12 cellular contexts compared by ENCODE assay signal in the genomic region with DNA sequence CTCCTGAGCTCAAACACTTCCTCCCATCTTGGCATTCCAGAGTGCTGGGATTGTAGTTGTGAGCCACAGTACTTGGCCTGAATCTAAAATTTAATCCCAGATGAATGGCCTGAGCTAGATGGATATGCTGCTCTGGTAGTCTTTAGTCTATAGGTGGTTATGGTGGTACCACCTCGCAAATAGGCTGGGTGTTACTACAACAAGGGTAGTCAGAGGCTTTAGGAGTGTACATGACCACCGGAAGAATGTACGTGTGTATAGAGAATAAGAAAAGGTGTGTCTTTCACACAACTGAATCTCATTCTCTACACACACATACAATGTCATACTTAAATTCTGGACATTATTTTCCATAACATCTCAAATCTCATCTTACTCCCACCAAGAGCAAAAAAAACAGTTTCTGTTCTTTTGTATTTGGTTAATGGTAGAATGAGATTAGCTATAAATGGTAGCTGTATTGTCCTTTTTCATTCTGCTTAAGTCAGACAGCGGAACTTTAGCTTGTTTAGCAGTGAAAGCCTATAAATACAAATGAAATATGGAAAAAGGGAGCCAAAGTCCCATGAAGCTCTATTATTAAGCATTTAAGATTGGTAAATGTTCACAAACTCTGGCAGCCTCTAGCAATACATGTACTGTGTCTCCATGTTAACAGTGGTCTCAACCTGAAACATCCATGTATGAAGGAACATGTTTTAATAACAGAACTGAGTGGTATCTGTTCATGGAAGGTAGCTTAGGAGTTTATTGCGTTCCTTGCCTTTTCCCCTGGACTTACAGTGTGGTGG. TPM values are rescaled to one million over a fixed set of nuclear protein-coding genes. Genes with fewer than 3 reads are reported as not detected.
DNase-seq lines count a peak whose midpoint lies in the region; ATAC-seq, FAIRE-seq and TF ChIP-seq lines count a peak whose summit lies in the region.
"Had no signal": no experiment of that assay in that cellular context is flagged by ENCODE, and none has a peak within 500 bp of the region (broad histone marks: within the 10 kb centered on the region; RNA-seq: fewer than 3 reads in every experiment).

No MANE protein-coding gene starts in this region.

- WGBS in HepG2 (ENCODE audit: low lambda C conversion rate): 99% methylated on average over 5 of the region's 5 CpGs
- 94% methylated on average over 5 of the region's 5 CpGs for WGBS in right lobe of liver (ENCODE audit: insufficient coverage, low coverage, low lambda C conversion rate, missing lambda C conversion rate)

- DNase-seq in HepG2 (ENCODE audit: low spot score) (no peak), right lobe of liver (no peak), keratinocyte (ENCODE audit: low read depth, low spot score) (no peak), NCI-H524 treated with DMSO at 0.1 percent for 48 hours (lab: John Stamatoyannopoulos, UW) (no peak), GM19240 (ENCODE audit: insufficient read length, low spot score) (no peak)
- DNase-seq in activated CD8-positive, alpha-beta T cell treated with anti-CD3 and anti-CD28 coated beads, Interleukin-2, amount 10 ng/mL, durations not matched to agents 7 days and 5 days: no peak
- DNase-seq: EL, GOT3, mammary epithelial cell had no signal

- H3K4me2 ChIP-seq in HepG2 (ENCODE audit: low read depth, low read length) (0 out of 2 replicates have a peak overlapping the region, but pooled peaks have one; percentile 2), keratinocyte (ENCODE audit: control insufficient read depth, extremely low read depth, insufficient read depth, low read depth, low read length) (no peak overlapping the region)

- H3K9me1 ChIP-seq in keratinocyte (ENCODE audit: control insufficient read depth, extremely low read depth, insufficient read depth, low read length): peaks cover 8% of the 10 kb centered on the region

- H3K79me2 ChIP-seq in HepG2 (ENCODE audit: insufficient read depth, low read length) (peaks cover 60% of the 10 kb centered on the region), keratinocyte (ENCODE audit: control insufficient read depth, insufficient read depth, low read length) (peaks cover 84% of the 10 kb centered on the region)

- H3K4me1 ChIP-seq in HepG2 (ENCODE audit: insufficient read depth, low read length) (peaks cover 75% of the 10 kb centered on the region), right lobe of liver (peaks cover 0 to 20% (median 6%) of the 10 kb centered on the region in 4 donors), keratinocyte (ENCODE audit: control insufficient read depth, extremely low read depth, insufficient read depth, low read length) (peaks cover 54% of the 10 kb centered on the region)

- POLR2A ChIA-PET in HepG2 (lab: Yijun Ruan, JAX): no interaction called here
- POLR2A ChIA-PET in activated CD8-positive, alpha-beta T cell treated with anti-CD3 and anti-CD28 coated beads, Interleukin-2, amount 10 ng/mL, durations not matched to agents 7 days and 5 days (lab: Charles Lee): interaction anchor here (1.4 to 2.3 kb wide), 2 partner anchors 10 to 16 kb away, joined by 4 to 12 read pairs; a partner anchor contains a TSS

- H3K4me3 ChIP-seq in HepG2 (replicated peaks in 1 of 3; ENCODE audit: insufficient read depth in 1 of 3, low read depth in 2 of 3, low read length in 3 of 3): no peak overlapping the region; a peak in 1 of 6 replicates
- H3K4me3 ChIP-seq in right lobe of liver: no peak overlapping the region
- H3K4me3 ChIP-seq in keratinocyte (ENCODE audit: control insufficient read depth in 2 of 3, extremely low read depth in 1 of 3, insufficient read depth in 2 of 3, low read depth in 1 of 3, low read length in 3 of 3): no peak overlapping the region

- no peaks in the 10 kb centered on the region for H3K27me3 Mint-ChIP-seq in activated CD8-positive, alpha-beta T cell treated with anti-CD3 and anti-CD28 coated beads, Interleukin-2, amount 10 ng/mL, durations not matched to agents 7 days and 5 days (ENCODE audit: low read depth)

- intact Hi-C loops in HepG2 (cut with micrococcal nuclease; ENCODE audit: unreplicated experiment): loop anchor here (2.0 kb wide), 1 partner anchor 16 kb away; a partner anchor contains a TSS
- intact Hi-C loops in right lobe of liver (cut with DNase I): no loop called here

- dilution Hi-C loops in keratinocyte (cut with MboI; ENCODE audit: extremely low pct_ligation_motif_present, low sequenced_read_pairs): no loop called here

- TF ChIP-seq CTCF in HepG2 (CRISPR knock-in tag; IDR thresholded peaks at IDR 0.05) (no peak), right lobe of liver (IDR thresholded peaks at IDR 0.05) (no peak), keratinocyte (optimal IDR thresholded peaks at IDR 0.05 in 1 of 3, IDR thresholded peaks at IDR 0.05 in 1 of 3, conservative IDR thresholded peaks at IDR 0.05 in 1 of 3; ENCODE audit: extremely low read depth in 1 of 3, insufficient read depth in 2 of 3, low read length in 3 of 3) (no peak)

- H3K9ac ChIP-seq in HepG2 (ENCODE audit: insufficient read depth, low read depth, low read length) (no peak overlapping the region), keratinocyte (ENCODE audit: control insufficient read depth, extremely low read depth, insufficient read depth, low read length) (no peak overlapping the region)

- TF ChIP-seq POLR2A in HepG2 (IDR thresholded peaks at IDR 0.05; ENCODE audit: insufficient read depth in 1 of 2, low read depth in 2 of 2, low read length in 2 of 2) (no peak), right lobe of liver (IDR thresholded peaks at IDR 0.05) (no peak)

- H3K4me3 Mint-ChIP-seq in activated CD8-positive, alpha-beta T cell treated with anti-CD3 and anti-CD28 coated beads, Interleukin-2, amount 10 ng/mL, durations not matched to agents 7 days and 5 days: no peak overlapping the region

- H3K9me3 ChIP-seq in HepG2 (ENCODE audit: low read length) (no peaks in the 10 kb centered on the region), right lobe of liver (no peaks in the 10 kb centered on the region), keratinocyte (ENCODE audit: control insufficient read depth, low read depth, low read length) (no peaks in the 10 kb centered on the region)

- in situ Hi-C loops in HepG2 (cut with HindIII; ENCODE audit: extremely low pct_ligation_motif_present, low pct_unique_long_range_greater_than_20kb): no loop called here

- no peak for ATAC-seq in HepG2
- ATAC-seq in right lobe of liver: no peak
- ATAC-seq in activated CD8-positive, alpha-beta T cell treated with anti-CD3 and anti-CD28 coated beads, Interleukin-2, amount 10 ng/mL, durations not matched to agents 7 days and 5 days: no peak
- no peak for ATAC-seq in GM21717 (IDR thresholded peaks at IDR 0.05; ENCODE audit: unreplicated experiment)
- no peak for ATAC-seq in GM19351 (IDR thresholded peaks at IDR 0.05; ENCODE audit: unreplicated experiment)

- no TSS peak for BruUV-seq in HepG2 (replicated peaks; lab: Mats Ljungman, UMichigan)

- peak overlapping the region; percentile 76 for H3K27ac Mint-ChIP-seq in activated CD8-positive, alpha-beta T cell treated with anti-CD3 and anti-CD28 coated beads, Interleukin-2, amount 10 ng/mL, durations not matched to agents 7 days and 5 days

- TF ChIP-seq RAD21 in HepG2 (CRISPR knock-in tag; IDR thresholded peaks at IDR 0.05): no peak

- H3K36me3 ChIP-seq in HepG2 (replicated peaks in 1 of 2; ENCODE audit: control insufficient read depth in 1 of 2, insufficient read depth in 2 of 2, low read length in 2 of 2) (peaks cover 7 to 29% of the 10 kb centered on the region in 2 experiments), right lobe of liver (peaks cover 0 to 23% (median 5%) of the 10 kb centered on the region in 4 donors), keratinocyte (ENCODE audit: control insufficient read depth in 2 of 2, extremely low read depth in 1 of 2, insufficient read depth in 2 of 2, low read length in 2 of 2) (peaks cover 19 to 34% of the 10 kb centered on the region in 2 experiments)

- FAIRE-seq in HepG2 (lab: Jason Lieb, UNC): no peak
- FAIRE-seq in keratinocyte (lab: Jason Lieb, UNC): peak; percentile 36

- H3K27me3 ChIP-seq in HepG2 (ENCODE audit: control insufficient read depth in 1 of 2, insufficient read depth in 2 of 2, low read length in 2 of 2): no peaks in the 10 kb centered on the region
- H3K27me3 ChIP-seq in right lobe of liver: no peaks in the 10 kb centered on the region
- no peaks in the 10 kb centered on the region for H3K27me3 ChIP-seq in keratinocyte (ENCODE audit: control insufficient read depth, extremely low read depth, insufficient read depth, low read length)

- H3K27ac ChIP-seq in HepG2 (ENCODE audit: extremely low read length, insufficient read depth, low read length) (peak overlapping the region; percentile 60), right lobe of liver (no peak overlapping the region), keratinocyte (ENCODE audit: control insufficient read depth, insufficient read depth, low read length) (no peak overlapping the region)
- H3K27ac ChIP-seq: VCaP had no signal

- CTCF ChIA-PET in HepG2 (lab: Yijun Ruan, JAX; ENCODE audit: low intra/inter-chr PET ratio, low total read pairs): no interaction called here
- CTCF ChIA-PET in activated CD8-positive, alpha-beta T cell treated with anti-CD3 and anti-CD28 coated beads, Interleukin-2, amount 10 ng/mL, durations not matched to agents 7 days and 5 days (lab: Charles Lee): interaction anchor here (1.2 to 2.9 kb wide), 5 partner anchors 7 to 137 kb away, joined by 5 to 9 read pairs (median 6); a partner anchor contains a TSS

- peaks cover 84% of the 10 kb centered on the region for H3K36me3 Mint-ChIP-seq in activated CD8-positive, alpha-beta T cell treated with anti-CD3 and anti-CD28 coated beads, Interleukin-2, amount 10 ng/mL, durations not matched to agents 7 days and 5 days (ENCODE audit: low read depth)

- peaks cover 86% of the 10 kb centered on the region for H3K4me1 Mint-ChIP-seq in activated CD8-positive, alpha-beta T cell treated with anti-CD3 and anti-CD28 coated beads, Interleukin-2, amount 10 ng/mL, durations not matched to agents 7 days and 5 days (ENCODE audit: low read depth)

- TF ChIP-seq EP300 in HepG2 (IDR thresholded peaks at IDR 0.05; ENCODE audit: low read depth in 2 of 2, low read length in 2 of 2): no peak
- TF ChIP-seq EP300 in HepG2 (CRISPR knock-in tag; IDR thresholded peaks at IDR 0.05; ENCODE audit: borderline replicate concordance): no peak

- H3K9me3 Mint-ChIP-seq in activated CD8-positive, alpha-beta T cell treated with anti-CD3 and anti-CD28 coated beads, Interleukin-2, amount 10 ng/mL, durations not matched to agents 7 days and 5 days (ENCODE audit: insufficient read depth): no peaks in the 10 kb centered on the region

- H4K20me1 ChIP-seq in HepG2 (ENCODE audit: insufficient read depth, low read length) (peaks cover 41% of the 10 kb centered on the region), keratinocyte (ENCODE audit: control insufficient read depth, extremely low read depth, insufficient read depth, low read length) (peaks cover 14% of the 10 kb centered on the region)

- H2AFZ ChIP-seq in HepG2 (ENCODE audit: low read length) (no peak overlapping the region), keratinocyte (ENCODE audit: control insufficient read depth, low read length) (no peak overlapping the region)

RNA-seq across cellular contexts. Expression of a gene that starts 16.2 kb away (rescaled TPM):
- total RNA-seq in HepG2 (2016; rRNA removed; fragmentation: Illumina TruSeq; extraction: Trizol): 174 and 228 TPM in 2 replicates
- 20.2 and 22.6 TPM in 2 replicates for total RNA-seq in HepG2 (2016; cell fraction: cytosol; rRNA removed; fragmentation: Illumina TruSeq; extraction: Trizol; ENCODE audit: low read depth)
- total RNA-seq in HepG2 (2016; cell fraction: insoluble cytoplasmic fraction; rRNA removed; fragmentation: Illumina TruSeq; extraction: Trizol): 168 and 225 TPM in 2 replicates
- total RNA-seq in HepG2 (2016; cell fraction: membrane; rRNA removed; fragmentation: Illumina TruSeq; extraction: Trizol): 60.4 and 63.8 TPM in 2 replicates
- 78.4 and 78.5 TPM in 2 replicates for total RNA-seq in HepG2 (2016; cell fraction: nucleus; rRNA removed; fragmentation: Illumina TruSeq; extraction: Trizol)
- 166 and 195 TPM in 2 replicates for polyA plus RNA-seq in HepG2 (2011; rRNA removed)
- 133 and 166 TPM in 2 replicates for polyA plus RNA-seq in HepG2 (2011; cell fraction: cytosol; rRNA removed)
- 60.0 and 61.0 TPM in 2 replicates for polyA plus RNA-seq in HepG2 (2011; cell fraction: nucleus; rRNA removed)
- polyA plus RNA-seq in HepG2 (2012): 141 and 150 TPM in 2 replicates
- 19.7 and 20.6 TPM in 2 replicates for polyA plus RNA-seq in HepG2 (2016; cell fraction: cytosol; fragmentation: Illumina TruSeq; extraction: Trizol; ENCODE audit: low read depth)
- 216 and 228 TPM in 2 replicates for polyA plus RNA-seq in HepG2 (2016; cell fraction: insoluble cytoplasmic fraction; fragmentation: Illumina TruSeq; extraction: Trizol; ENCODE audit: low read depth)
- 43.3 and 46.3 TPM in 2 replicates for polyA plus RNA-seq in HepG2 (2016; cell fraction: membrane; fragmentation: Illumina TruSeq; extraction: Trizol; ENCODE audit: low read depth)
- polyA plus RNA-seq in HepG2 (2016; cell fraction: nucleus; fragmentation: Illumina TruSeq; extraction: Trizol; ENCODE audit: insufficient read depth, low read depth): 84.0 and 90.0 TPM in 2 replicates
- 144 and 148 TPM in 2 replicates for polyA minus RNA-seq in HepG2 (2011; rRNA and poly(A)+ RNA removed; ENCODE audit: low replicate concordance)
- 105 and 109 TPM in 2 replicates for polyA minus RNA-seq in HepG2 (2011; cell fraction: cytosol; rRNA and poly(A)+ RNA removed)
- 77.9 and 90.9 TPM in 2 replicates for polyA minus RNA-seq in HepG2 (2011; cell fraction: nucleus; rRNA and poly(A)+ RNA removed)
- total RNA-seq in right lobe of liver: 100 to 1,000 TPM in 5 of 6 experiments, 10 to 100 TPM in 1; 93.1 to 152 (median 128) TPM
- total RNA-seq in activated CD8-positive, alpha-beta T cell treated with anti-CD3 and anti-CD28 coated beads, Interleukin-2, amount 10 ng/mL, durations not matched to agents 7 days and 5 days: 100 to 1,000 TPM; 805 to 847 TPM
- 891 to 1,048 TPM (median 959 TPM) in 3 replicates for polyA plus RNA-seq in keratinocyte
- polyA plus RNA-seq in keratinocyte (2011; ENCODE audit: low read depth): 326 TPM
- 709 and 1,075 TPM in 2 replicates for polyA plus RNA-seq in keratinocyte (2011; cell fraction: cytosol; rRNA removed)
- polyA plus RNA-seq in keratinocyte (2011; cell fraction: nucleus; rRNA removed): 719 and 800 TPM in 2 replicates
- 341 and 764 TPM in 2 replicates for polyA plus RNA-seq in keratinocyte (2012; ENCODE audit: low replicate concordance)
- 321 to 717 TPM (median 599 TPM) in 3 replicates for polyA minus RNA-seq in keratinocyte
- polyA minus RNA-seq in keratinocyte (2011; cell fraction: cytosol; rRNA and poly(A)+ RNA removed): 500 TPM
- 428 and 621 TPM in 2 replicates for polyA minus RNA-seq in keratinocyte (2011; cell fraction: nucleus; rRNA and poly(A)+ RNA removed)

RNA-seq across cellular contexts. Expression of a gene that starts 40.3 kb away (rescaled TPM):
- 79.5 and 129 TPM in 2 replicates for total RNA-seq in HepG2 (2016; rRNA removed; fragmentation: Illumina TruSeq; extraction: Trizol)
- total RNA-seq in HepG2 (2016; cell fraction: cytosol; rRNA removed; fragmentation: Illumina TruSeq; extraction: Trizol; ENCODE audit: low read depth): 9.2 and 11.5 TPM in 2 replicates
- total RNA-seq in HepG2 (2016; cell fraction: insoluble cytoplasmic fraction; rRNA removed; fragmentation: Illumina TruSeq; extraction: Trizol): 76.9 and 130 TPM in 2 replicates
- 47.3 and 53.7 TPM in 2 replicates for total RNA-seq in HepG2 (2016; cell fraction: membrane; rRNA removed; fragmentation: Illumina TruSeq; extraction: Trizol)
- 127 and 140 TPM in 2 replicates for total RNA-seq in HepG2 (2016; cell fraction: nucleus; rRNA removed; fragmentation: Illumina TruSeq; extraction: Trizol)
- 113 and 129 TPM in 2 replicates for polyA plus RNA-seq in HepG2 (2011; rRNA removed)
- 81.0 and 93.7 TPM in 2 replicates for polyA plus RNA-seq in HepG2 (2011; cell fraction: cytosol; rRNA removed)
- 24.9 and 26.4 TPM in 2 replicates for polyA plus RNA-seq in HepG2 (2011; cell fraction: nucleus; rRNA removed)
- polyA plus RNA-seq in HepG2 (2012): 106 and 123 TPM in 2 replicates
- 17.3 and 18.8 TPM in 2 replicates for polyA plus RNA-seq in HepG2 (2016; cell fraction: cytosol; fragmentation: Illumina TruSeq; extraction: Trizol; ENCODE audit: low read depth)
- 101 TPM in 2 replicates for polyA plus RNA-seq in HepG2 (2016; cell fraction: insoluble cytoplasmic fraction; fragmentation: Illumina TruSeq; extraction: Trizol; ENCODE audit: low read depth)
- polyA plus RNA-seq in HepG2 (2016; cell fraction: membrane; fragmentation: Illumina TruSeq; extraction: Trizol; ENCODE audit: low read depth): 41.9 and 44.4 TPM in 2 replicates
- 202 and 210 TPM in 2 replicates for polyA plus RNA-seq in HepG2 (2016; cell fraction: nucleus; fragmentation: Illumina TruSeq; extraction: Trizol; ENCODE audit: insufficient read depth, low read depth)
- polyA minus RNA-seq in HepG2 (2011; rRNA and poly(A)+ RNA removed; ENCODE audit: low replicate concordance): 107 and 205 TPM in 2 replicates
- polyA minus RNA-seq in HepG2 (2011; cell fraction: cytosol; rRNA and poly(A)+ RNA removed): 54.3 and 56.6 TPM in 2 replicates
- 25.0 and 25.7 TPM in 2 replicates for polyA minus RNA-seq in HepG2 (2011; cell fraction: nucleus; rRNA and poly(A)+ RNA removed)
- 10 to 100 TPM; 16.5 to 47.8 (median 33.1) TPM for total RNA-seq in right lobe of liver
- total RNA-seq in activated CD8-positive, alpha-beta T cell treated with anti-CD3 and anti-CD28 coated beads, Interleukin-2, amount 10 ng/mL, durations not matched to agents 7 days and 5 days: 10 to 100 TPM; 81.1 to 84.6 TPM
- 43.8 to 58.9 TPM (median 52.7 TPM) in 3 replicates for polyA plus RNA-seq in keratinocyte
- polyA plus RNA-seq in keratinocyte (2011; ENCODE audit: low read depth): 12.7 TPM
- 24.5 and 47.3 TPM in 2 replicates for polyA plus RNA-seq in keratinocyte (2011; cell fraction: cytosol; rRNA removed)
- polyA plus RNA-seq in keratinocyte (2011; cell fraction: nucleus; rRNA removed): 49.6 and 53.2 TPM in 2 replicates
- polyA plus RNA-seq in keratinocyte (2012; ENCODE audit: low replicate concordance): 34.9 and 47.2 TPM in 2 replicates
- polyA minus RNA-seq in keratinocyte: 27.7 to 58.7 TPM (median 50.4 TPM) in 3 replicates
- polyA minus RNA-seq in keratinocyte (2011; cell fraction: cytosol; rRNA and poly(A)+ RNA removed): 17.3 TPM
- polyA minus RNA-seq in keratinocyte (2011; cell fraction: nucleus; rRNA and poly(A)+ RNA removed): 22.8 and 49.0 TPM in 2 replicates
